ENCODE assay signal across 2 cellular contexts in the genomic region with DNA sequence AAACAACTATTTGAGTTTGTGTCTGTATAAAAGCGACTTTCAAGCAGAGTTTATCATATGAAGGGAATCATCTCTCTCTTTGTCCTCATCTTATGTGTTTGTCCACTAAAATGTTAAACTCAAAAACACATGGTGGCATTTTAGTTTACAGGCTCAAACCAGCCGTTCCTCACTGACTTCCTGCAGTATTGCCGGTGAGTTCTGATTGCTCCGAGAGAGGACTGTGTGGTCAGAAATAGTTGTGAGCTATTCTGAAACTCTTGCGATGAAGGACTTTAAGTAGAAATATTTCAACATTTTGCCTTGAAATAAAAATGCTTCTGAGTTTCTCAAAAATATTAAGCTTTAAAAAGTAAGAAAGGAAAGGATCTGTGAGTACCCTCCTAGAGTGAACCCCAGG.
TF ChIP-seq lines count a peak whose summit lies in the region.

No MANE protein-coding gene starts in this region.

TF ChIP-seq in HepG2, 621 proteins besides CTCF, POLR2A, EP300 and RAD21 (continues in another document):
- TF ChIP-seq, protein P1, sequence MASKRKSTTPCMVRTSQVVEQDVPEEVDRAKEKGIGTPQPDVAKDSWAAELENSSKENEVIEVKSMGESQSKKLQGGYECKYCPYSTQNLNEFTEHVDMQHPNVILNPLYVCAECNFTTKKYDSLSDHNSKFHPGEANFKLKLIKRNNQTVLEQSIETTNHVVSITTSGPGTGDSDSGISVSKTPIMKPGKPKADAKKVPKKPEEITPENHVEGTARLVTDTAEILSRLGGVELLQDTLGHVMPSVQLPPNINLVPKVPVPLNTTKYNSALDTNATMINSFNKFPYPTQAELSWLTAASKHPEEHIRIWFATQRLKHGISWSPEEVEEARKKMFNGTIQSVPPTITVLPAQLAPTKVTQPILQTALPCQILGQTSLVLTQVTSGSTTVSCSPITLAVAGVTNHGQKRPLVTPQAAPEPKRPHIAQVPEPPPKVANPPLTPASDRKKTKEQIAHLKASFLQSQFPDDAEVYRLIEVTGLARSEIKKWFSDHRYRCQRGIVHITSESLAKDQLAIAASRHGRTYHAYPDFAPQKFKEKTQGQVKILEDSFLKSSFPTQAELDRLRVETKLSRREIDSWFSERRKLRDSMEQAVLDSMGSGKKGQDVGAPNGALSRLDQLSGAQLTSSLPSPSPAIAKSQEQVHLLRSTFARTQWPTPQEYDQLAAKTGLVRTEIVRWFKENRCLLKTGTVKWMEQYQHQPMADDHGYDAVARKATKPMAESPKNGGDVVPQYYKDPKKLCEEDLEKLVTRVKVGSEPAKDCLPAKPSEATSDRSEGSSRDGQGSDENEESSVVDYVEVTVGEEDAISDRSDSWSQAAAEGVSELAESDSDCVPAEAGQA (IDR thresholded peaks at IDR 0.05; ENCODE audit: low read depth), result no peak
- TF ChIP-seq, protein P1 (CRISPR knock-in tag; IDR thresholded peaks at IDR 0.05; ENCODE audit: borderline replicate concordance), result no peak
- no peak for TF ChIP-seq ZNF343 (CRISPR knock-in tag; IDR thresholded peaks at IDR 0.05)
- no peak for TF ChIP-seq ZBTB20 (CRISPR knock-in tag; IDR thresholded peaks at IDR 0.05; ENCODE audit: borderline replicate concordance, low read depth)
- TF ChIP-seq FOXJ3 (CRISPR knock-in tag; IDR thresholded peaks at IDR 0.05; ENCODE audit: borderline replicate concordance), result no peak
- no peak for TF ChIP-seq ZNF280B (CRISPR knock-in tag; IDR thresholded peaks at IDR 0.05; ENCODE audit: borderline replicate concordance)
- no peak for TF ChIP-seq PLRG1 (conservative IDR thresholded peaks at IDR 0.05)
- TF ChIP-seq ZNF691 (CRISPR knock-in tag; IDR thresholded peaks at IDR 0.05; ENCODE audit: borderline replicate concordance, low read depth), result no peak
- no peak for TF ChIP-seq FOXP1 (IDR thresholded peaks at IDR 0.05)
- no peak for TF ChIP-seq FOXP1 (CRISPR knock-in tag; IDR thresholded peaks at IDR 0.05)
- no peak for TF ChIP-seq ZNF232 (CRISPR knock-in tag; IDR thresholded peaks at IDR 0.05; ENCODE audit: borderline replicate concordance)
- TF ChIP-seq NBN (conservative IDR thresholded peaks at IDR 0.05), result no peak
- TF ChIP-seq KDM1A (CRISPR knock-in tag; IDR thresholded peaks at IDR 0.05), result no peak
- TF ChIP-seq ZNF7 (CRISPR knock-in tag; IDR thresholded peaks at IDR 0.05), result no peak
- TF ChIP-seq THRA (CRISPR knock-in tag; IDR thresholded peaks at IDR 0.05; ENCODE audit: borderline replicate concordance), result no peak

TF ChIP-seq in SK-N-SH, 30 proteins besides CTCF, POLR2A, EP300 and RAD21 (continued from another document):
- TF ChIP-seq MXI1 (IDR thresholded peaks at IDR 0.05; ENCODE audit: low read depth, low read length) (no peak), FOSL2 (IDR thresholded peaks at IDR 0.05; ENCODE audit: borderline replicate concordance, low read depth) (no peak), PBX3 (IDR thresholded peaks at IDR 0.05) (no peak), FOXM1 (IDR thresholded peaks at IDR 0.05; ENCODE audit: low read depth) (no peak), GATA2 (CRISPR knock-in tag; IDR thresholded peaks at IDR 0.05) (no peak), TEAD4 (IDR thresholded peaks at IDR 0.05; ENCODE audit: borderline replicate concordance, insufficient read depth) (no peak)
